ENCODE assay signal across 1 cellular context in the genomic region with DNA sequence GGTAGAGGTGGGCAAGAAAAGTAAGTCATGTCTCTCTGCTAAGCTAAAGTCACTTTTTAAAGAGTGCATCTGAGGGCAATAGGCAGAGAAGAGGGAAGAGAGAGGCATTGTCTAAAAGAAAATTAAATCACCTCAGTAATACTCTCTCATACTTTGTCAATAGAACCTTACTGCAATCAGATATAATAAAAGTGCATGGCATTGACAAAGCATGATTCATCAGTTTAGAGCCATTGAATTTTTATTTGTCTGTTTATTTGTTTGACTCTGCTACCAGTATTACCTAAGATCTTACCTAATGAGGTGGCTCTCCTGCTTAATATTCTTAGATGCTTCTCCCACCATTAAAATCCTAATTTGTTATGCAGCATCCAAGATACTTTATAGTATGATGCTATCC.
TF ChIP-seq lines count a peak whose summit lies in the region.

No MANE protein-coding gene starts in this region.

TF ChIP-seq in GM23338, 12 proteins besides CTCF, POLR2A, EP300 and RAD21 (continued from another document):
- TF ChIP-seq, protein P1, sequence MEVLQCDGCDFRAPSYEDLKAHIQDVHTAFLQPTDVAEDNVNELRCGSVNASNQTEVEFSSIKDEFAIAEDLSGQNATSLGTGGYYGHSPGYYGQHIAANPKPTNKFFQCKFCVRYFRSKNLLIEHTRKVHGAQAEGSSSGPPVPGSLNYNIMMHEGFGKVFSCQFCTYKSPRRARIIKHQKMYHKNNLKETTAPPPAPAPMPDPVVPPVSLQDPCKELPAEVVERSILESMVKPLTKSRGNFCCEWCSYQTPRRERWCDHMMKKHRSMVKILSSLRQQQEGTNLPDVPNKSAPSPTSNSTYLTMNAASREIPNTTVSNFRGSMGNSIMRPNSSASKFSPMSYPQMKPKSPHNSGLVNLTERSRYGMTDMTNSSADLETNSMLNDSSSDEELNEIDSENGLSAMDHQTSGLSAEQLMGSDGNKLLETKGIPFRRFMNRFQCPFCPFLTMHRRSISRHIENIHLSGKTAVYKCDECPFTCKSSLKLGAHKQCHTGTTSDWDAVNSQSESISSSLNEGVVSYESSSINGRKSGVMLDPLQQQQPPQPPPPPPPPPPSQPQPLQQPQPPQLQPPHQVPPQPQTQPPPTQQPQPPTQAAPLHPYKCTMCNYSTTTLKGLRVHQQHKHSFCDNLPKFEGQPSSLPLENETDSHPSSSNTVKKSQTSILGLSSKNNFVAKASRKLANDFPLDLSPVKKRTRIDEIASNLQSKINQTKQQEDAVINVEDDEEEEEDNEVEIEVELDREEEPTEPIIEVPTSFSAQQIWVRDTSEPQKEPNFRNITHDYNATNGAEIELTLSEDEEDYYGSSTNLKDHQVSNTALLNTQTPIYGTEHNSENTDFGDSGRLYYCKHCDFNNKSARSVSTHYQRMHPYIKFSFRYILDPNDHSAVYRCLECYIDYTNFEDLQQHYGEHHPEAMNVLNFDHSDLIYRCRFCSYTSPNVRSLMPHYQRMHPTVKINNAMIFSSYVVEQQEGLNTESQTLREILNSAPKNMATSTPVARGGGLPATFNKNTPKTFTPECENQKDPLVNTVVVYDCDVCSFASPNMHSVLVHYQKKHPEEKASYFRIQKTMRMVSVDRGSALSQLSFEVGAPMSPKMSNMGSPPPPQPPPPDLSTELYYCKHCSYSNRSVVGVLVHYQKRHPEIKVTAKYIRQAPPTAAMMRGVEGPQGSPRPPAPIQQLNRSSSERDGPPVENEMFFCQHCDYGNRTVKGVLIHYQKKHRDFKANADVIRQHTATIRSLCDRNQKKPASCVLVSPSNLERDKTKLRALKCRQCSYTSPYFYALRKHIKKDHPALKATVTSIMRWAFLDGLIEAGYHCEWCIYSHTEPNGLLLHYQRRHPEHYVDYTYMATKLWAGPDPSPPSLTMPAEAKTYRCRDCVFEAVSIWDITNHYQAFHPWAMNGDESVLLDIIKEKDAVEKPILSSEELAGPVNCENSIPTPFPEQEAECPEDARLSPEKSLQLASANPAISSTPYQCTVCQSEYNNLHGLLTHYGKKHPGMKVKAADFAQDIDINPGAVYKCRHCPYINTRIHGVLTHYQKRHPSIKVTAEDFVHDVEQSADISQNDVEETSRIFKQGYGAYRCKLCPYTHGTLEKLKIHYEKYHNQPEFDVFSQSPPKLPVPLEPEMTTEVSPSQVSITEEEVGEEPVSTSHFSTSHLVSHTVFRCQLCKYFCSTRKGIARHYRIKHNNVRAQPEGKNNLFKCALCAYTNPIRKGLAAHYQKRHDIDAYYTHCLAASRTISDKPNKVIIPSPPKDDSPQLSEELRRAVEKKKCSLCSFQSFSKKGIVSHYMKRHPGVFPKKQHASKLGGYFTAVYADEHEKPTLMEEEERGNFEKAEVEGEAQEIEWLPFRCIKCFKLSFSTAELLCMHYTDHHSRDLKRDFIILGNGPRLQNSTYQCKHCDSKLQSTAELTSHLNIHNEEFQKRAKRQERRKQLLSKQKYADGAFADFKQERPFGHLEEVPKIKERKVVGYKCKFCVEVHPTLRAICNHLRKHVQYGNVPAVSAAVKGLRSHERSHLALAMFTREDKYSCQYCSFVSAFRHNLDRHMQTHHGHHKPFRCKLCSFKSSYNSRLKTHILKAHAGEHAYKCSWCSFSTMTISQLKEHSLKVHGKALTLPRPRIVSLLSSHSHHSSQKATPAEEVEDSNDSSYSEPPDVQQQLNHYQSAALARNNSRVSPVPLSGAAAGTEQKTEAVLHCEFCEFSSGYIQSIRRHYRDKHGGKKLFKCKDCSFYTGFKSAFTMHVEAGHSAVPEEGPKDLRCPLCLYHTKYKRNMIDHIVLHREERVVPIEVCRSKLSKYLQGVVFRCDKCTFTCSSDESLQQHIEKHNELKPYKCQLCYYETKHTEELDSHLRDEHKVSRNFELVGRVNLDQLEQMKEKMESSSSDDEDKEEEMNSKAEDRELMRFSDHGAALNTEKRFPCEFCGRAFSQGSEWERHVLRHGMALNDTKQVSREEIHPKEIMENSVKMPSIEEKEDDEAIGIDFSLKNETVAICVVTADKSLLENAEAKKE (CRISPR knock-in tag; IDR thresholded peaks at IDR 0.05), result no peak
- TF ChIP-seq ZNF114 (CRISPR knock-in tag; IDR thresholded peaks at IDR 0.05) (no peak), JUNB (IDR thresholded peaks at IDR 0.05; ENCODE audit: unreplicated experiment) (no peak), ZNF331 (CRISPR knock-in tag; IDR thresholded peaks at IDR 0.05; ENCODE audit: low read depth) (no peak)
